1 cellular context compared by ENCODE assay signal in the genomic region with DNA sequence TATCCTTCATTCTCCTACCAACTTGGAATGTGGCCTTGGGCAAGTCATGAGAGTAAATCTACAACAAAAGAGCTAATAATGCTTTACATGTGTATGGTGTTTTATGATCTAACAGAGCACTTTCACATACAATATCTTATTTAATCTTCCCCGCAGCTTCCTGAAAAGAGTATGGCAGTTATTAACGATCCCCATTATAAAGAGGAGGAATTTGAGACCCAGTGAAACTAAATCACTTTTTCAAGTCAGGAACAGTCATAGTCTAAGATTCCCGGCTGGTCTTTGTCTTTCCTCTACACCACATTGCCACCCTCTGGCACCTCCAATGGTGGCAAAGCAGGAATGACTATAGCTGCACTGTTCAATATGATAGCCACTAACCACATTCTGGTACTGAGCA.
TF ChIP-seq lines count a peak whose summit lies in the region.

No MANE protein-coding gene starts in this region.

TF ChIP-seq in GM23338, 12 proteins besides CTCF, POLR2A, EP300 and RAD21 (continued from another document):
- TF ChIP-seq, protein P1, sequence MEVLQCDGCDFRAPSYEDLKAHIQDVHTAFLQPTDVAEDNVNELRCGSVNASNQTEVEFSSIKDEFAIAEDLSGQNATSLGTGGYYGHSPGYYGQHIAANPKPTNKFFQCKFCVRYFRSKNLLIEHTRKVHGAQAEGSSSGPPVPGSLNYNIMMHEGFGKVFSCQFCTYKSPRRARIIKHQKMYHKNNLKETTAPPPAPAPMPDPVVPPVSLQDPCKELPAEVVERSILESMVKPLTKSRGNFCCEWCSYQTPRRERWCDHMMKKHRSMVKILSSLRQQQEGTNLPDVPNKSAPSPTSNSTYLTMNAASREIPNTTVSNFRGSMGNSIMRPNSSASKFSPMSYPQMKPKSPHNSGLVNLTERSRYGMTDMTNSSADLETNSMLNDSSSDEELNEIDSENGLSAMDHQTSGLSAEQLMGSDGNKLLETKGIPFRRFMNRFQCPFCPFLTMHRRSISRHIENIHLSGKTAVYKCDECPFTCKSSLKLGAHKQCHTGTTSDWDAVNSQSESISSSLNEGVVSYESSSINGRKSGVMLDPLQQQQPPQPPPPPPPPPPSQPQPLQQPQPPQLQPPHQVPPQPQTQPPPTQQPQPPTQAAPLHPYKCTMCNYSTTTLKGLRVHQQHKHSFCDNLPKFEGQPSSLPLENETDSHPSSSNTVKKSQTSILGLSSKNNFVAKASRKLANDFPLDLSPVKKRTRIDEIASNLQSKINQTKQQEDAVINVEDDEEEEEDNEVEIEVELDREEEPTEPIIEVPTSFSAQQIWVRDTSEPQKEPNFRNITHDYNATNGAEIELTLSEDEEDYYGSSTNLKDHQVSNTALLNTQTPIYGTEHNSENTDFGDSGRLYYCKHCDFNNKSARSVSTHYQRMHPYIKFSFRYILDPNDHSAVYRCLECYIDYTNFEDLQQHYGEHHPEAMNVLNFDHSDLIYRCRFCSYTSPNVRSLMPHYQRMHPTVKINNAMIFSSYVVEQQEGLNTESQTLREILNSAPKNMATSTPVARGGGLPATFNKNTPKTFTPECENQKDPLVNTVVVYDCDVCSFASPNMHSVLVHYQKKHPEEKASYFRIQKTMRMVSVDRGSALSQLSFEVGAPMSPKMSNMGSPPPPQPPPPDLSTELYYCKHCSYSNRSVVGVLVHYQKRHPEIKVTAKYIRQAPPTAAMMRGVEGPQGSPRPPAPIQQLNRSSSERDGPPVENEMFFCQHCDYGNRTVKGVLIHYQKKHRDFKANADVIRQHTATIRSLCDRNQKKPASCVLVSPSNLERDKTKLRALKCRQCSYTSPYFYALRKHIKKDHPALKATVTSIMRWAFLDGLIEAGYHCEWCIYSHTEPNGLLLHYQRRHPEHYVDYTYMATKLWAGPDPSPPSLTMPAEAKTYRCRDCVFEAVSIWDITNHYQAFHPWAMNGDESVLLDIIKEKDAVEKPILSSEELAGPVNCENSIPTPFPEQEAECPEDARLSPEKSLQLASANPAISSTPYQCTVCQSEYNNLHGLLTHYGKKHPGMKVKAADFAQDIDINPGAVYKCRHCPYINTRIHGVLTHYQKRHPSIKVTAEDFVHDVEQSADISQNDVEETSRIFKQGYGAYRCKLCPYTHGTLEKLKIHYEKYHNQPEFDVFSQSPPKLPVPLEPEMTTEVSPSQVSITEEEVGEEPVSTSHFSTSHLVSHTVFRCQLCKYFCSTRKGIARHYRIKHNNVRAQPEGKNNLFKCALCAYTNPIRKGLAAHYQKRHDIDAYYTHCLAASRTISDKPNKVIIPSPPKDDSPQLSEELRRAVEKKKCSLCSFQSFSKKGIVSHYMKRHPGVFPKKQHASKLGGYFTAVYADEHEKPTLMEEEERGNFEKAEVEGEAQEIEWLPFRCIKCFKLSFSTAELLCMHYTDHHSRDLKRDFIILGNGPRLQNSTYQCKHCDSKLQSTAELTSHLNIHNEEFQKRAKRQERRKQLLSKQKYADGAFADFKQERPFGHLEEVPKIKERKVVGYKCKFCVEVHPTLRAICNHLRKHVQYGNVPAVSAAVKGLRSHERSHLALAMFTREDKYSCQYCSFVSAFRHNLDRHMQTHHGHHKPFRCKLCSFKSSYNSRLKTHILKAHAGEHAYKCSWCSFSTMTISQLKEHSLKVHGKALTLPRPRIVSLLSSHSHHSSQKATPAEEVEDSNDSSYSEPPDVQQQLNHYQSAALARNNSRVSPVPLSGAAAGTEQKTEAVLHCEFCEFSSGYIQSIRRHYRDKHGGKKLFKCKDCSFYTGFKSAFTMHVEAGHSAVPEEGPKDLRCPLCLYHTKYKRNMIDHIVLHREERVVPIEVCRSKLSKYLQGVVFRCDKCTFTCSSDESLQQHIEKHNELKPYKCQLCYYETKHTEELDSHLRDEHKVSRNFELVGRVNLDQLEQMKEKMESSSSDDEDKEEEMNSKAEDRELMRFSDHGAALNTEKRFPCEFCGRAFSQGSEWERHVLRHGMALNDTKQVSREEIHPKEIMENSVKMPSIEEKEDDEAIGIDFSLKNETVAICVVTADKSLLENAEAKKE (CRISPR knock-in tag; IDR thresholded peaks at IDR 0.05): no peak
- TF ChIP-seq STAT1 (IDR thresholded peaks at IDR 0.05; ENCODE audit: unreplicated experiment) (no peak), ZNF114 (CRISPR knock-in tag; IDR thresholded peaks at IDR 0.05) (no peak), NANOG (IDR thresholded peaks at IDR 0.05; ENCODE audit: borderline replicate concordance) (no peak), EZH2phosphoT487 (IDR thresholded peaks at IDR 0.05; ENCODE audit: unreplicated experiment) (no peak), EZH2 (IDR thresholded peaks at IDR 0.05; ENCODE audit: low read depth, unreplicated experiment) (no peak)
